In the genomic region with DNA sequence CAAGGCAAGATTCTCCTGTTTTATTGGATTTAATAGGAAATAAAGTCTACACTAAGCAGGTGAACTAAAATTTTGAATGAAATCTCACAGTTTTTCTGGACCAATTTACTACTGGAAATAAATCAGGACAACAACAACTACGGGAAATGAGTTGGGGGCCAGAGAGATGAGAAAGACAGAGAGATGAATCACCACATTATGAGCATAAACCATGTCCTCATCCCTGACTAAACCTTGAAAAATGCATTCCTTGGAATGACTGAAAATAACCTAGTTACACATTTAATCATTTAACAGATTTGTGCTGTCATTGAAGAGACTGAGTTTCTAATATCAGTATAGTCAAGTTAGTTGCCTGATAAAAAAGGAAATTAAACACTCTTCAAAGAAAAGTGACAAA, we compare ENCODE assay signal across 18 cellular contexts.
DNase-seq lines count a peak whose midpoint lies in the region; ATAC-seq and TF ChIP-seq lines count a peak whose summit lies in the region.
"Had no signal": no experiment of that assay in that cellular context is flagged by ENCODE, and none has a peak within 500 bp of the region (broad histone marks: within the 10 kb centered on the region; RNA-seq: fewer than 3 reads in every experiment).

No MANE protein-coding gene starts in this region.

- no peak for ATAC-seq in stimulated activated effector memory CD8-positive, alpha-beta T cell treated with anti-CD3 and anti-CD28 coated beads, Interleukin-12 subunit alpha, Interleukin-12 subunit beta, amount 100 ng/mL, for 72 hours
- ATAC-seq: activated CD4-positive, CD25-positive, alpha-beta regulatory T cell treated with anti-CD3 and anti-CD28 coated beads, Interleukin-2, amount 50 U/mL, for 24 hours; GM23338; stimulated activated naive B cell treated with anti-CD40 and anti-IgM and Interleukin-4, amounts not matched to agents 10 μg/mL and 1 μg/mL and 100 μg/mL, for 72 hours had no signal

- TF ChIP-seq CTCF in AG04449 (IDR thresholded peaks at IDR 0.05; ENCODE audit: insufficient read depth, low read length, missing control alignments) (no peak), choroid plexus epithelial cell (conservative IDR thresholded peaks at IDR 0.05; ENCODE audit: low read depth, low read length) (no peak), GM20000 (IDR thresholded peaks at IDR 0.05; ENCODE audit: extremely low read depth, missing control alignments) (no peak)

- H3K4me3 ChIP-seq in AG04449 (ENCODE audit: low read depth, low read length) (no peak overlapping the region), choroid plexus epithelial cell (ENCODE audit: low read depth, low read length) (no peak overlapping the region)
- H3K4me3 ChIP-seq: adrenal gland, GM23338 had no signal

- POLR2A ChIA-PET in AG04449 (lab: Yijun Ruan, JAX) = no interaction called here

- H3K36me3 Mint-ChIP-seq in stimulated activated effector memory CD8-positive, alpha-beta T cell treated with anti-CD3 and anti-CD28 coated beads, Interleukin-12 subunit alpha, Interleukin-12 subunit beta, amount 100 ng/mL, for 72 hours = no peaks in the 10 kb centered on the region
- H3K36me3 Mint-ChIP-seq: memory B cell; stimulated activated naive B cell treated with anti-CD40 and anti-IgM and Interleukin-4, amounts not matched to agents 10 μg/mL and 1 μg/mL and 100 μg/mL, for 72 hours had no signal

- H3K4me1 Mint-ChIP-seq in stimulated activated effector memory CD8-positive, alpha-beta T cell treated with anti-CD3 and anti-CD28 coated beads, Interleukin-12 subunit alpha, Interleukin-12 subunit beta, amount 100 ng/mL, for 72 hours = no peaks in the 10 kb centered on the region
- H3K4me1 Mint-ChIP-seq: B cell; GM23338; memory B cell; stimulated activated naive B cell treated with anti-CD40 and anti-IgM and Interleukin-4, amounts not matched to agents 10 μg/mL and 1 μg/mL and 100 μg/mL, for 72 hours had no signal

- DNase-seq in AG04449 (ENCODE audit: low read depth, low spot score) = peak; percentile 16
- DNase-seq in M059J (ENCODE audit: low read depth) = peak; percentile 29
- peak; percentile 87 for DNase-seq in choroid plexus epithelial cell (ENCODE audit: low read depth)
- peak; percentile 37 to 84 for DNase-seq in lung microvascular endothelial cell (ENCODE audit: low read depth in 2 of 2)
- no peak for DNase-seq in Ammon's horn (ENCODE audit: low spot score)
- no peak for DNase-seq in stimulated activated effector memory CD8-positive, alpha-beta T cell treated with anti-CD3 and anti-CD28 coated beads, Interleukin-12 subunit alpha, Interleukin-12 subunit beta, amount 100 ng/mL, for 72 hours (ENCODE audit: low spot score in 2 of 2)
- DNase-seq in NCI-H1930 (lab: John Stamatoyannopoulos, UW) = no peak
- DNase-seq in GM20000 (ENCODE audit: low spot score) = no peak
- DNase-seq: adrenal gland; MV-4-11; NCI-H2171; stimulated activated CD4-positive, alpha-beta T cell treated with anti-CD3 and anti-CD28 coated beads, Interleukin-4, amount 100 ng/mL, for 1 hour; stimulated activated naive B cell treated with anti-CD40 and anti-IgM and Interleukin-4, amounts not matched to agents 10 μg/mL and 1 μg/mL and 100 μg/mL, for 72 hours had no signal

- CTCF ChIA-PET in AG04449 (lab: Yijun Ruan, JAX) = no interaction called here

- no peak overlapping the region for H3K4me3 Mint-ChIP-seq in stimulated activated effector memory CD8-positive, alpha-beta T cell treated with anti-CD3 and anti-CD28 coated beads, Interleukin-12 subunit alpha, Interleukin-12 subunit beta, amount 100 ng/mL, for 72 hours
- H3K4me3 Mint-ChIP-seq: B cell; GM23338; memory B cell; stimulated activated naive B cell treated with anti-CD40 and anti-IgM and Interleukin-4, amounts not matched to agents 10 μg/mL and 1 μg/mL and 100 μg/mL, for 72 hours had no signal

- H3K27ac Mint-ChIP-seq in stimulated activated effector memory CD8-positive, alpha-beta T cell treated with anti-CD3 and anti-CD28 coated beads, Interleukin-12 subunit alpha, Interleukin-12 subunit beta, amount 100 ng/mL, for 72 hours = no peak overlapping the region
- H3K27ac Mint-ChIP-seq: B cell; GM23338; memory B cell; progenitor cell of endocrine pancreas; stimulated activated naive B cell treated with anti-CD40 and anti-IgM and Interleukin-4, amounts not matched to agents 10 μg/mL and 1 μg/mL and 100 μg/mL, for 72 hours had no signal

- H3K9me3 Mint-ChIP-seq in stimulated activated effector memory CD8-positive, alpha-beta T cell treated with anti-CD3 and anti-CD28 coated beads, Interleukin-12 subunit alpha, Interleukin-12 subunit beta, amount 100 ng/mL, for 72 hours = peaks cover 25% of the 10 kb centered on the region
- H3K9me3 Mint-ChIP-seq: GM23338; stimulated activated naive B cell treated with anti-CD40 and anti-IgM and Interleukin-4, amounts not matched to agents 10 μg/mL and 1 μg/mL and 100 μg/mL, for 72 hours had no signal

Comparison
In these comparisons a context has a peak if more than half of its experiments do, and no peak if none do; other contexts are left out.
1. DNase-seq: peak in AG04449 (single experiment), M059J (single experiment), choroid plexus epithelial cell (single experiment) and lung microvascular endothelial cell (2 of 2); none in Ammon's horn (single experiment), stimulated activated effector memory CD8-positive, alpha-beta T cell treated with anti-CD3 and anti-CD28 coated beads, Interleukin-12 subunit alpha, Interleukin-12 subunit beta, amount 100 ng/mL, for 72 hours (0 of 2), NCI-H1930 (0 of 2) and GM20000 (single experiment).